Comparison of ENCODE assay signal across 20 cellular contexts in genomic region chrX:17415242-17415815, GRCh38. TPM values are rescaled to one million over a fixed set of nuclear protein-coding genes. Genes with fewer than 3 reads are reported as not detected.
DNase-seq lines count a peak whose midpoint lies in the region; ATAC-seq, FAIRE-seq and TF ChIP-seq lines count a peak whose summit lies in the region.
"Had no signal": no experiment of that assay in that cellular context is flagged by ENCODE, and none has a peak within 500 bp of the region (broad histone marks: within the 10 kb centered on the region; RNA-seq: fewer than 3 reads in every experiment).

No MANE protein-coding gene starts in this region.

- in situ Hi-C loops in HAP-1 (cut with MboI; ENCODE audit: low sequenced_read_pairs): no loop called here

- TF ChIP-seq CTCF in AG10803 (conservative IDR thresholded peaks at IDR 0.05; ENCODE audit: low read length) (no peak), H1 (IDR thresholded peaks at IDR 0.05; ENCODE audit: control extremely low read depth in 1 of 3, insufficient read depth in 1 of 3, low read depth in 1 of 3, low read length in 3 of 3) (no peak), nephron (IDR thresholded peaks at IDR 0.05; ENCODE audit: unreplicated experiment in 3 of 3) (no peak)

- no peak overlapping the region for H3K27ac ChIP-seq in H1 (ENCODE audit: low read depth, low read length)
- H3K27ac ChIP-seq: esophagus muscularis mucosa, Peyer's patch, transverse colon had no signal

- H3K4me1 ChIP-seq in H1 (replicated peaks in 1 of 4; ENCODE audit: control insufficient read depth in 3 of 4, insufficient read depth in 4 of 4, low read length in 3 of 4) (peaks cover 2 to 22% (median 6%) of the 10 kb centered on the region in 4 experiments; a peak in 5 of 7 replicates), HAP-1 (no peaks in the 10 kb centered on the region)
- H3K4me1 ChIP-seq: Peyer's patch had no signal

- no peak overlapping the region for H4K91ac ChIP-seq in H1 (replicated peaks; ENCODE audit: insufficient read length, low read length)

- no peaks in the 10 kb centered on the region for H3K79me1 ChIP-seq in H1 (ENCODE audit: low read depth, low read length)

- H3K4me3 Mint-ChIP-seq in nephron: no peak overlapping the region
- H3K4me3 Mint-ChIP-seq: activated naive CD8-positive, alpha-beta T cell; CD4-positive, alpha-beta T cell; natural killer cell treated with Interleukin-12 subunit alpha and Interleukin-12 subunit beta and Interleukin-15 and Interleukin-18, amount 100 ng/mL, for 72 hours; stimulated activated naive B cell treated with anti-CD40 and anti-IgM and Interleukin-4, amounts not matched to agents 10 μg/mL and 1 μg/mL and 100 μg/mL, for 72 hours had no signal

- H3K79me2 ChIP-seq in H1 (ENCODE audit: control insufficient read depth in 1 of 2, insufficient read depth in 2 of 2, low read length in 2 of 2): no peaks in the 10 kb centered on the region

- no peak overlapping the region for H3K14ac ChIP-seq in H1 (ENCODE audit: insufficient read length)

- H3K4me3 ChIP-seq in AG10803 (ENCODE audit: low read length) (no peak overlapping the region), H1 (ENCODE audit: extremely low read depth in 1 of 4, insufficient read depth in 2 of 4, low read depth in 3 of 4, low read length in 4 of 4) (peak overlapping the region in 1 of 4 experiments; percentile 38; a peak in 1 of 8 replicates), HAP-1 (no peak overlapping the region)
- H3K4me3 ChIP-seq: esophagus muscularis mucosa, Peyer's patch, transverse colon had no signal

- no peak overlapping the region for H4K8ac ChIP-seq in H1 (ENCODE audit: extremely low read depth, insufficient read depth, low read length)

- TF ChIP-seq POLR2A in H1 (IDR thresholded peaks at IDR 0.05; ENCODE audit: control extremely low read depth in 1 of 2, low read depth in 2 of 2, low read length in 2 of 2): no peak

- H3K4me2 ChIP-seq in H1 (ENCODE audit: insufficient read depth in 1 of 2, low read depth in 2 of 2, low read length in 2 of 2): peak overlapping the region; percentile 53 to 56

- no peak for TF ChIP-seq RAD21 in H1 (IDR thresholded peaks at IDR 0.05 in 1 of 2, conservative IDR thresholded peaks at IDR 0.05 in 1 of 2; ENCODE audit: low read depth in 2 of 2, low read length in 2 of 2)

- POLR2A ChIA-PET in H1 (lab: Charles Lee; ENCODE audit: partially characterized antibody): no interaction called here

- no peak overlapping the region for H2BK120ac ChIP-seq in H1 (replicated peaks; ENCODE audit: low read depth, low read length)

- no peak overlapping the region for H2BK12ac ChIP-seq in H1 (ENCODE audit: low read depth, low read length)

- no peak overlapping the region for H2AK5ac ChIP-seq in H1 (ENCODE audit: low read depth, low read length)

- no peak overlapping the region for H2BK5ac ChIP-seq in H1 (ENCODE audit: low read depth, low read length)

- H3K9me3 ChIP-seq in H1 (ENCODE audit: insufficient read depth in 2 of 2, low read depth in 1 of 2, low read length in 1 of 2) (no peaks in the 10 kb centered on the region), HAP-1 (no peaks in the 10 kb centered on the region)
- H3K9me3 ChIP-seq: esophagus muscularis mucosa, Peyer's patch, transverse colon had no signal

- H3K36me3 ChIP-seq in H1 (ENCODE audit: control insufficient read depth in 2 of 4, insufficient read depth in 4 of 4, low read length in 3 of 4) (no peaks in the 10 kb centered on the region), HAP-1 (replicated peaks) (no peaks in the 10 kb centered on the region)
- H3K36me3 ChIP-seq: esophagus muscularis mucosa, Peyer's patch, transverse colon had no signal

- no peak overlapping the region for H3K56ac ChIP-seq in H1 (replicated peaks; ENCODE audit: insufficient read length, low read depth, low read length)

- no peak overlapping the region for H3K9ac ChIP-seq in H1 (replicated peaks in 1 of 4; ENCODE audit: extremely low read depth in 1 of 4, low read depth in 3 of 4, low read length in 3 of 4)

- H4K5ac ChIP-seq in H1 (ENCODE audit: insufficient read length, low read depth, low read length): no peak overlapping the region

- CTCF ChIA-PET in H1 (lab: Charles Lee; ENCODE audit: partially characterized antibody): interaction anchor here (1.3 kb wide), 1 partner anchor 8 kb away, joined by 3 read pairs; no protein-coding TSS in a partner anchor

- ATAC-seq in GM21381 (IDR thresholded peaks at IDR 0.05; ENCODE audit: unreplicated experiment): no peak
- ATAC-seq in GM21717 (IDR thresholded peaks at IDR 0.05; ENCODE audit: unreplicated experiment): no peak
- ATAC-seq: natural killer cell treated with Interleukin-12 subunit alpha and Interleukin-12 subunit beta and Interleukin-15 and Interleukin-18, amount 100 ng/mL, for 72 hours; stimulated activated naive B cell treated with anti-CD40 and anti-IgM and Interleukin-4, amounts not matched to agents 10 μg/mL and 1 μg/mL and 100 μg/mL, for 72 hours had no signal

- no peak for FAIRE-seq in H1 (lab: Jason Lieb, UNC)

- no peak overlapping the region for H2BK15ac ChIP-seq in H1 (ENCODE audit: low read length)

- H3K27me3 ChIP-seq in H1 (replicated peaks in 1 of 4; ENCODE audit: control insufficient read depth in 3 of 4, extremely low read depth in 1 of 4, insufficient read depth in 3 of 4, low read length in 3 of 4): no peaks in the 10 kb centered on the region
- peaks cover 11% of the 10 kb centered on the region for H3K27me3 ChIP-seq in HAP-1 (ENCODE audit: low read depth)
- H3K27me3 ChIP-seq: esophagus muscularis mucosa, Peyer's patch, transverse colon had no signal

- no peak overlapping the region for H2AFZ ChIP-seq in H1 (ENCODE audit: low read length)

- peaks cover 56% of the 10 kb centered on the region for H3K4me1 Mint-ChIP-seq in nephron
- H3K4me1 Mint-ChIP-seq: stimulated activated naive B cell treated with anti-CD40 and anti-IgM and Interleukin-4, amounts not matched to agents 10 μg/mL and 1 μg/mL and 100 μg/mL, for 72 hours had no signal

- H3K18ac ChIP-seq in H1 (ENCODE audit: extremely low read depth, low read length): no peak overlapping the region

- no peaks in the 10 kb centered on the region for H3K9me3 Mint-ChIP-seq in nephron
- H3K9me3 Mint-ChIP-seq: CD4-positive, alpha-beta T cell had no signal

- H4K20me1 ChIP-seq in H1 (replicated peaks in 1 of 2; ENCODE audit: control insufficient read depth in 1 of 2, insufficient read depth in 2 of 2, low read length in 2 of 2): no peaks in the 10 kb centered on the region

- no peak overlapping the region for H3K23ac ChIP-seq in H1 (ENCODE audit: insufficient read length)

- no peaks in the 10 kb centered on the region; the same call in 1 of the 2 replicates for H3K23me2 ChIP-seq in H1 (ENCODE audit: low read depth, low read length)

- WGBS in H1 (ENCODE audit: extremely low coverage in 1 of 2, insufficient coverage in 1 of 2, insufficient read length in 1 of 2, insufficient replicate concordance in 2 of 2, low coverage in 1 of 2, low lambda C conversion rate in 2 of 2, missing lambda C conversion rate in 1 of 2), 2 experiments: 28% methylated on average over 3 of the region's 3 CpGs; no CpG with 5 or more reads in 1 of the 2 experiments

- peaks cover 4% of the 10 kb centered on the region for H3K36me3 Mint-ChIP-seq in nephron (ENCODE audit: low read depth)
- H3K36me3 Mint-ChIP-seq: activated naive CD8-positive, alpha-beta T cell; natural killer cell treated with Interleukin-12 subunit alpha and Interleukin-12 subunit beta and Interleukin-15 and Interleukin-18, amount 100 ng/mL, for 72 hours; stimulated activated naive B cell treated with anti-CD40 and anti-IgM and Interleukin-4, amounts not matched to agents 10 μg/mL and 1 μg/mL and 100 μg/mL, for 72 hours had no signal

- no peak for TF ChIP-seq EP300 in H1 (IDR thresholded peaks at IDR 0.05; ENCODE audit: borderline replicate concordance in 1 of 2, low read depth in 2 of 2, low read length in 2 of 2)

- DNase-seq in AG10803 (ENCODE audit: low read depth): peak; percentile 44
- peak; percentile 28 for DNase-seq in M059J (ENCODE audit: low read depth)
- DNase-seq in H1 (ENCODE audit: low read depth in 1 of 2, low spot score in 2 of 2): no peak
- DNase-seq in HAP-1 (ENCODE audit: low spot score in 2 of 2): no peak
- DNase-seq in GM19240 (ENCODE audit: insufficient read length, low spot score): no peak
- DNase-seq: activated CD4-positive, alpha-beta T cell treated with anti-CD3 and anti-CD28 coated beads for 1 hour; CD4-positive, alpha-beta T cell; DMS79; NCI-H1417 treated with DMSO at 0.1 percent for 48 hours; NCI-H345; stimulated activated naive B cell treated with anti-CD40 and anti-IgM and Interleukin-4, amounts not matched to agents 10 μg/mL and 1 μg/mL and 100 μg/mL, for 72 hours; T1000 had no signal

- H2BK20ac ChIP-seq in H1 (ENCODE audit: low read length): no peak overlapping the region

- peak overlapping the region; percentile 14 to 21 (median 14) for H3K27ac Mint-ChIP-seq in nephron
- H3K27ac Mint-ChIP-seq: activated naive CD8-positive, alpha-beta T cell; CD4-positive, alpha-beta T cell; natural killer cell treated with Interleukin-12 subunit alpha and Interleukin-12 subunit beta and Interleukin-15 and Interleukin-18, amount 100 ng/mL, for 72 hours; stimulated activated naive B cell treated with anti-CD40 and anti-IgM and Interleukin-4, amounts not matched to agents 10 μg/mL and 1 μg/mL and 100 μg/mL, for 72 hours had no signal

- H3K27me3 Mint-ChIP-seq in nephron (ENCODE audit: low read depth): no peaks in the 10 kb centered on the region

- H3K4ac ChIP-seq in H1 (replicated peaks; ENCODE audit: insufficient read length, low read depth, low read length): no peak overlapping the region

TF ChIP-seq in H1, 55 proteins besides CTCF, POLR2A, EP300 and RAD21 (continues in another document):
- TF ChIP-seq BCL11A (IDR thresholded peaks at IDR 0.05; ENCODE audit: low read depth in 2 of 2, low read length in 2 of 2): no peak
- no peak for TF ChIP-seq CBX8 (IDR thresholded peaks at IDR 0.05; ENCODE audit: borderline replicate concordance, low read depth, low read length)
- TF ChIP-seq RXRA (IDR thresholded peaks at IDR 0.05; ENCODE audit: insufficient read depth, low read depth, low read length): no peak
- no peak for TF ChIP-seq NANOG (IDR thresholded peaks at IDR 0.05; ENCODE audit: insufficient read depth, low read depth, low read length, poor library complexity, severe bottlenecking)
- no peak for TF ChIP-seq MAFK (IDR thresholded peaks at IDR 0.05; ENCODE audit: low read depth, low read length)

RNA-seq across cellular contexts. Expression of gene NHS, which starts 40.3 kb away (rescaled TPM):
- 5.1 and 7.5 TPM in 2 replicates for total RNA-seq in M059J (2014; rRNA removed; shearing (Covaris generic))
- 6.6 and 6.7 TPM in 2 replicates for total RNA-seq in H1 (2021; fragmentation: NEBNext Ultra II Directional; extraction: Animal tissue kit (Norgen Biotek cat#: 25700))
- polyA plus RNA-seq in H1 (2011; rRNA removed): 2.2 and 2.5 TPM in 2 replicates
- polyA plus RNA-seq in H1 (2011; cell fraction: cytosol; rRNA removed): 2.2 TPM
- 6.0 TPM for polyA plus RNA-seq in H1 (2011; cell fraction: nucleus; rRNA removed)
- 3.0 to 4.1 TPM (median 3.2 TPM) in 4 replicates for polyA plus RNA-seq in H1 (2012, experiment 1 of 2)
- polyA plus RNA-seq in H1 (2012, experiment 2 of 2): 0.14 TPM
- 3.2 TPM for polyA plus RNA-seq in H1 (2013, experiment 1 of 2)
- polyA plus RNA-seq in H1 (2013, experiment 2 of 2): 2.9 TPM
- polyA minus RNA-seq in H1 (2011; rRNA and poly(A)+ RNA removed): 4.2 and 6.0 TPM in 2 replicates
- 3.5 TPM for polyA minus RNA-seq in H1 (2011; cell fraction: cytosol; rRNA and poly(A)+ RNA removed)
- 5.9 TPM for polyA minus RNA-seq in H1 (2011; cell fraction: nucleus; rRNA and poly(A)+ RNA removed)

Comparison
In these comparisons a context has a peak if more than half of its experiments do, and no peak if none do; other contexts are left out.
1. DNase-seq: peak in AG10803 (single experiment) and M059J (single experiment); none in H1 (0 of 2), HAP-1 (0 of 2) and GM19240 (single experiment).